In genomic region chr2:72933207-72933606, GRCh38 we compare ENCODE assay signal across 21 cellular contexts. TPM values are rescaled to one million over a fixed set of nuclear protein-coding genes. Genes with fewer than 3 reads are reported as not detected.
A peak's percentile ranks its signal among the peaks of the same experiment; 100 is the strongest.
DNase-seq lines count a peak whose midpoint lies in the region; ATAC-seq, FAIRE-seq and TF ChIP-seq lines count a peak whose summit lies in the region.
"Had no signal": no experiment of that assay in that cellular context is flagged by ENCODE, and none has a peak within 500 bp of the region (broad histone marks: within the 10 kb centered on the region; RNA-seq: fewer than 3 reads in every experiment).

No MANE protein-coding gene starts in this region.

- intact Hi-C loops in upper lobe of right lung (cut with DNase I) (no loop called here), kidney (cut with DNase I) (no loop called here)
- intact Hi-C loops in CD4-positive, alpha-beta T cell (cut with DNase I, micrococcal nuclease) = no loop called here

- peaks cover 6% of the 10 kb centered on the region for H3K4me1 Mint-ChIP-seq in activated naive CD4-positive, alpha-beta T cell treated with anti-CD3 and anti-CD28 coated beads, Interleukin-2, amount 10 ng/mL, durations not matched to agents 7 days and 5 days
- H3K4me1 Mint-ChIP-seq in CD4-positive, alpha-beta T cell (ENCODE audit: low read depth) = no peaks in the 10 kb centered on the region
- H3K4me1 Mint-ChIP-seq: CD4-positive, CD25-positive, alpha-beta regulatory T cell; IgD-negative memory B cell had no signal

- no peaks in the 10 kb centered on the region for H3K36me3 ChIP-seq in BLaER1
- no peaks in the 10 kb centered on the region for H3K36me3 ChIP-seq in OCI-LY3 (replicated peaks; ENCODE audit: low read depth, low read length)
- H3K36me3 ChIP-seq in upper lobe of right lung = no peaks in the 10 kb centered on the region
- peaks cover 0 to 3% of the 10 kb centered on the region in 2 donors for H3K36me3 ChIP-seq in kidney (ENCODE audit: control insufficient read depth in 1 of 2, insufficient read depth in 2 of 2, low read length in 2 of 2)

- no peak overlapping the region for H3K27ac Mint-ChIP-seq in activated naive CD4-positive, alpha-beta T cell treated with anti-CD3 and anti-CD28 coated beads, Interleukin-2, amount 10 ng/mL, durations not matched to agents 7 days and 5 days
- no peak overlapping the region for H3K27ac Mint-ChIP-seq in CD4-positive, alpha-beta T cell
- H3K27ac Mint-ChIP-seq: CD4-positive, CD25-positive, alpha-beta regulatory T cell; H9; IgD-negative memory B cell had no signal

- H3K4me1 ChIP-seq in BLaER1 (peaks cover 66% of the 10 kb centered on the region), OCI-LY3 (ENCODE audit: low read length) (peaks cover 53% of the 10 kb centered on the region), upper lobe of right lung (no peaks in the 10 kb centered on the region), kidney (ENCODE audit: control insufficient read depth in 1 of 2, insufficient read depth in 1 of 2, low read depth in 1 of 2, low read length in 2 of 2) (peaks cover 4 to 34% of the 10 kb centered on the region in 2 donors)
- H3K4me1 ChIP-seq: A549 had no signal

- H3K4me3 ChIP-seq in BLaER1 (no peak overlapping the region), OCI-LY3 (ENCODE audit: low read length) (no peak overlapping the region), upper lobe of right lung (no peak overlapping the region), kidney (ENCODE audit: low read length in 2 of 2) (no peak overlapping the region)
- H3K4me3 ChIP-seq: A549 had no signal

- no peaks in the 10 kb centered on the region for H3K36me3 Mint-ChIP-seq in activated naive CD4-positive, alpha-beta T cell treated with anti-CD3 and anti-CD28 coated beads, Interleukin-2, amount 10 ng/mL, durations not matched to agents 7 days and 5 days
- H3K36me3 Mint-ChIP-seq in CD4-positive, alpha-beta T cell (ENCODE audit: low read depth) = no peaks in the 10 kb centered on the region
- H3K36me3 Mint-ChIP-seq: CD4-positive, CD25-positive, alpha-beta regulatory T cell; IgD-negative memory B cell had no signal

- FAIRE-seq in kidney (lab: Jason Lieb, UNC) = no peak
- FAIRE-seq: A549, D721Med, G401.6, GM12891, GM19239, H1, HepG2 had no signal

- no peak overlapping the region for H3K4me3 Mint-ChIP-seq in activated naive CD4-positive, alpha-beta T cell treated with anti-CD3 and anti-CD28 coated beads, Interleukin-2, amount 10 ng/mL, durations not matched to agents 7 days and 5 days
- H3K4me3 Mint-ChIP-seq in CD4-positive, alpha-beta T cell = no peak overlapping the region
- H3K4me3 Mint-ChIP-seq: CD4-positive, CD25-positive, alpha-beta regulatory T cell; H9; IgD-negative memory B cell had no signal

- H3K27ac ChIP-seq in BLaER1 (no peak overlapping the region), OCI-LY3 (ENCODE audit: low read length) (peak overlapping the region; percentile 87), upper lobe of right lung (no peak overlapping the region), kidney (ENCODE audit: low read depth in 2 of 2, low read length in 2 of 2) (no peak overlapping the region)
- H3K27ac ChIP-seq in CD4-positive, alpha-beta T cell (ENCODE audit: low read depth, low read length) = no peak overlapping the region
- H3K27ac ChIP-seq: 22Rv1, A549 had no signal

- H2AFZ ChIP-seq in OCI-LY3 (ENCODE audit: low read depth, low read length) = peak overlapping the region; percentile 41; the same call in 1 of the 2 replicates

- CTCF ChIA-PET in activated naive CD4-positive, alpha-beta T cell treated with anti-CD3 and anti-CD28 coated beads, Interleukin-2, amount 10 ng/mL, durations not matched to agents 7 days and 5 days (lab: Charles Lee) = interaction anchor here (2.1 kb wide), 1 partner anchor 40 kb away, joined by 6 read pairs; no protein-coding TSS in a partner anchor
- CTCF ChIA-PET in CD4-positive, alpha-beta T cell (lab: Charles Lee) = no interaction called here

- POLR2A ChIA-PET in CD4-positive, alpha-beta T cell (lab: Charles Lee) = no interaction called here

- ATAC-seq in upper lobe of right lung = no peak
- ATAC-seq in CD4-positive, alpha-beta T cell (ENCODE audit: poor library complexity) = no peak
- ATAC-seq: A549, HepG2 had no signal

- peak; percentile 5 for DNase-seq in activated naive CD4-positive, alpha-beta T cell treated with anti-CD3 and anti-CD28 coated beads, Interleukin-2, amount 10 ng/mL, durations not matched to agents 7 days and 5 days
- DNase-seq in activated naive CD4-positive, alpha-beta T cell treated with Interleukin-2 at 50 U/mL for 16 hours = no peak
- DNase-seq in upper lobe of right lung = peak; percentile 47
- DNase-seq in CD4-positive, alpha-beta T cell = no peak
- DNase-seq in kidney = no peak
- DNase-seq: AML-193; Caco-2; CD4-positive, CD25-positive, alpha-beta regulatory T cell; H9 had no signal

- H3K27me3 ChIP-seq in BLaER1 = peaks cover 22% of the 10 kb centered on the region
- peaks cover 2% of the 10 kb centered on the region; the same call in 1 of the 2 replicates for H3K27me3 ChIP-seq in OCI-LY3 (ENCODE audit: low read depth, low read length)
- peaks cover 22% of the 10 kb centered on the region for H3K27me3 ChIP-seq in upper lobe of right lung
- peaks cover 20% of the 10 kb centered on the region for H3K27me3 ChIP-seq in CD4-positive, alpha-beta T cell (ENCODE audit: control insufficient read depth, insufficient read depth, low read length)

- no peaks in the 10 kb centered on the region for H3K79me2 ChIP-seq in OCI-LY3 (ENCODE audit: low read length)

- H3K9ac ChIP-seq in BLaER1 (no peak overlapping the region), OCI-LY3 (ENCODE audit: low read length) (peak overlapping the region; percentile 59; the same call in 1 of the 2 replicates), kidney (ENCODE audit: low read length in 2 of 2) (no peak overlapping the region)

- H3K9me3 Mint-ChIP-seq in activated naive CD4-positive, alpha-beta T cell treated with anti-CD3 and anti-CD28 coated beads, Interleukin-2, amount 10 ng/mL, durations not matched to agents 7 days and 5 days = no peaks in the 10 kb centered on the region
- no peaks in the 10 kb centered on the region for H3K9me3 Mint-ChIP-seq in CD4-positive, alpha-beta T cell
- H3K9me3 Mint-ChIP-seq: CD4-positive, CD25-positive, alpha-beta regulatory T cell; H9; IgD-negative memory B cell had no signal

- H3K9me3 ChIP-seq in BLaER1 (no peaks in the 10 kb centered on the region), OCI-LY3 (ENCODE audit: insufficient read depth, low read length) (no peaks in the 10 kb centered on the region), upper lobe of right lung (no peaks in the 10 kb centered on the region), kidney (ENCODE audit: control insufficient read depth in 1 of 2, low read length in 2 of 2) (no peaks in the 10 kb centered on the region)
- H3K9me3 ChIP-seq in CD4-positive, alpha-beta T cell (ENCODE audit: control insufficient read depth, low read length) = no peaks in the 10 kb centered on the region
- H3K9me3 ChIP-seq: A549, Caco-2 had no signal

- H4K20me1 ChIP-seq in BLaER1 = no peaks in the 10 kb centered on the region
- H4K20me1 ChIP-seq in OCI-LY3 (ENCODE audit: insufficient read depth, low read length) = no peaks in the 10 kb centered on the region

- H3K4me2 ChIP-seq in BLaER1 (peak overlapping the region; percentile 69), OCI-LY3 (ENCODE audit: low read length) (no peak overlapping the region)
- H3K4me2 ChIP-seq: A549 had no signal

- no peak for TF ChIP-seq CTCF in OCI-LY3 (IDR thresholded peaks at IDR 0.05; ENCODE audit: low read depth, low read length)
- TF ChIP-seq CTCF in upper lobe of right lung (IDR thresholded peaks at IDR 0.05) = no peak
- no peak for TF ChIP-seq CTCF in CD4-positive, alpha-beta T cell (IDR thresholded peaks at IDR 0.05)
- TF ChIP-seq CTCF in kidney (IDR thresholded peaks at IDR 0.05; ENCODE audit: borderline replicate concordance, extremely low read depth, insufficient read depth) = no peak

- H3K27me3 Mint-ChIP-seq in activated naive CD4-positive, alpha-beta T cell treated with anti-CD3 and anti-CD28 coated beads, Interleukin-2, amount 10 ng/mL, durations not matched to agents 7 days and 5 days = peaks cover 35% of the 10 kb centered on the region
- H3K27me3 Mint-ChIP-seq in CD4-positive, alpha-beta T cell = peaks cover 14% of the 10 kb centered on the region

RNA-seq across cellular contexts. Expression of gene EMX1, which starts 15.9 kb away (rescaled TPM):
- total RNA-seq in upper lobe of right lung (not detected), kidney (19.6 TPM)
- total RNA-seq in CD4-positive, alpha-beta T cell = not detected
- 132 TPM for polyA plus RNA-seq in kidney (ENCODE audit: insufficient read depth, low read depth, low replicate concordance)
- total RNA-seq: CD4-positive, CD25-positive, alpha-beta regulatory T cell had no signal
- polyA plus RNA-seq: BJ; CD4-positive, CD25-positive, alpha-beta regulatory T cell; IgD-negative memory B cell had no signal

RNA-seq across cellular contexts. Expression of gene SPR, which starts 46.0 kb away (rescaled TPM):
- total RNA-seq in upper lobe of right lung (44.1 TPM), kidney (29.9 TPM)
- total RNA-seq in CD4-positive, alpha-beta T cell = not detected
- 102 TPM for polyA plus RNA-seq in kidney (ENCODE audit: insufficient read depth, low read depth, low replicate concordance)
- total RNA-seq: CD4-positive, CD25-positive, alpha-beta regulatory T cell had no signal
- polyA plus RNA-seq: IgD-negative memory B cell had no signal

Comparison
In these comparisons a context has a peak if more than half of its experiments do, and no peak if none do; other contexts are left out.
1. DNase-seq: peak in activated naive CD4-positive, alpha-beta T cell treated with anti-CD3 and anti-CD28 coated beads, Interleukin-2, amount 10 ng/mL, durations not matched to agents 7 days and 5 days (single experiment) and upper lobe of right lung (single experiment); none in activated naive CD4-positive, alpha-beta T cell treated with Interleukin-2 at 50 U/mL for 16 hours (single experiment), CD4-positive, alpha-beta T cell (0 of 10) and kidney (single experiment).
2. RNA of gene EMX1, which starts 15.9 kb away (total RNA-seq): 19.6 TPM in kidney (single experiment); not detected in upper lobe of right lung (single experiment) and not detected in CD4-positive, alpha-beta T cell; every median in the first group is over 10 times any median in the second.
3. RNA of gene SPR, which starts 46.0 kb away (total RNA-seq): 44.1 TPM in upper lobe of right lung (single experiment) and 29.9 TPM in kidney (single experiment); not detected in CD4-positive, alpha-beta T cell; every median in the first group is over 10 times any median in the second.